Comparison of ENCODE assay signal across 16 cellular contexts in genomic region chr9:111232997-111233790, GRCh38.
DNase-seq lines count a peak whose midpoint lies in the region; ATAC-seq, FAIRE-seq and TF ChIP-seq lines count a peak whose summit lies in the region.
"Had no signal": no experiment of that assay in that cellular context is flagged by ENCODE, and none has a peak within 500 bp of the region (broad histone marks: within the 10 kb centered on the region; RNA-seq: fewer than 3 reads in every experiment).

No MANE protein-coding gene starts in this region.

- H3K9me3 ChIP-seq in BE2C, result no peaks in the 10 kb centered on the region

- TF ChIP-seq CTCF in BE2C (IDR thresholded peaks at IDR 0.05; ENCODE audit: low read depth, low read length) (no peak), cardiac fibroblast (IDR thresholded peaks at IDR 0.05; ENCODE audit: low read depth, low read length) (no peak)

- peak; percentile 9 for DNase-seq in BE2C
- peak; percentile 3 for DNase-seq in HTR-8/SVneo (ENCODE audit: insufficient read length, low spot score)
- peak; percentile 3 to 4 for DNase-seq in cardiac fibroblast (ENCODE audit: low read depth in 2 of 2)
- DNase-seq in myocyte (ENCODE audit: low read depth), result peak; percentile 79
- no peak for DNase-seq in NCI-H2029 (lab: John Stamatoyannopoulos, UW)
- DNase-seq in cerebellum (ENCODE audit: low spot score), result no peak
- no peak for DNase-seq in SIG-M5 treated with dmso at 0.1 percent for 504 hours (lab: John Stamatoyannopoulos, UW; ENCODE audit: unreplicated experiment)
- DNase-seq: activated B cell treated with CpG ODN at 0.5 μM for 24 hours; activated CD8-positive, alpha-beta memory T cell treated with anti-CD3 and anti-CD28 coated beads for 24 hours; amygdala; cortex of kidney; NCI-H1048; stimulated activated CD4-positive, alpha-beta T cell treated with anti-CD3 and anti-CD28 coated beads, Interleukin-4, amount 100 ng/mL, for 4 hours had no signal

- H3K4me1 ChIP-seq in BE2C, result no peaks in the 10 kb centered on the region

- no peaks in the 10 kb centered on the region for H3K27me3 ChIP-seq in BE2C

- ATAC-seq in HG03095 (IDR thresholded peaks at IDR 0.05; ENCODE audit: unreplicated experiment), result no peak
- ATAC-seq: activated T-helper 17 cell treated with anti-CD3 and anti-CD28 coated beads, Interleukin-2, amount 50 U/mL, for 72 hours had no signal

- no peaks in the 10 kb centered on the region for H3K36me3 ChIP-seq in BE2C

- H3K4me3 ChIP-seq in BE2C (ENCODE audit: low read depth, low read length) (no peak overlapping the region), cardiac fibroblast (replicated peaks in 1 of 2; ENCODE audit: low read depth in 2 of 2, low read length in 2 of 2) (no peak overlapping the region)

- FAIRE-seq in HTR-8/SVneo (lab: Jason Lieb, UNC), result no peak
- FAIRE-seq: islet of Langerhans had no signal

Comparison
In these comparisons a context has a peak if more than half of its experiments do, and no peak if none do; other contexts are left out.
1. DNase-seq: peak in BE2C (single experiment), HTR-8/SVneo (single experiment), cardiac fibroblast (2 of 2) and myocyte (single experiment); none in NCI-H2029 (single experiment), cerebellum (single experiment) and SIG-M5 treated with dmso at 0.1 percent for 504 hours (single experiment).